In the genomic region with DNA sequence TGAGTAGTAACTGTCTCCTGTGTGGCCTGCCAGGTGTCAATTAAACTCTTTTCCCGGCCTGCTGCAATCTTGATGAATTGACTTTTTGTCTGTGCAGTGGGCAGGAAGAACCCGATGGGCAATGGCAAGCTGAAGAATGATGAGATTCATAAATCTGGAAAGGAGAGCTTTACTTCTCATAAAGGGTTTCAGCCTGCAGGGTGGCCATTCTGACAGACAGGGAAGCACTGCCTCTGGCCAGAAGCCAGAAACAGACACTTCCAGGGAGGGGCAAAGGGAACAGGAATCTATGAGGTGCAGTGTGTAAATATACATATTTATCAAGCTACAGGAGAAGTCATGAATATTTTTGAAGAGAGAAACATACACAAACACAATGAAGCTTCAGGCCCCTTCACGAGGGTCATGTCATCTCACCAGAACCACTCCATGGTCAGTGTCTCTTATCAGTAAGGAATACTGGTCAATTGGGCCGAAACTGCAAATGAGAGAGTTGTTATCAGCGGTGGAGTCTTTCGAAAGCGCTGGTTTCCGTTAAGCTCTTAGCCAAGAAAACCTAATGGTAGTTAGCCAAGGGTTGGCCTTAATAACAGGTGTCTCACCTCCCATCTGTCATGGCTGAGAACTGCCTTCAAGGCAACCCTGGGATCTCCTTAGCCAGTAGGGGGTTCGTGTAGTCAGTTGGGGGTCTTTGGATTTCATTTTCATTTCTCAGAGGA, we compare ENCODE assay signal across 8 cellular contexts. TPM values are rescaled to one million over a fixed set of nuclear protein-coding genes. Genes with fewer than 3 reads are reported as not detected.
DNase-seq lines count a peak whose midpoint lies in the region; ATAC-seq and TF ChIP-seq lines count a peak whose summit lies in the region.

No MANE protein-coding gene starts in this region.

- intact Hi-C loops in left ventricle myocardium superior (cut with micrococcal nuclease) (no loop called here), lower leg skin (cut with DNase I; ENCODE audit: low total_unique reads) (no loop called here)

- peak; percentile 34 for DNase-seq in SKM-1 treated with dmso at 0.1 percent for 144 hours (lab: John Stamatoyannopoulos, UW; ENCODE audit: unreplicated experiment)
- DNase-seq in SKM-1 (lab: John Stamatoyannopoulos, UW; ENCODE audit: unreplicated experiment): no peak
- DNase-seq in activated CD4-positive, alpha-beta memory T cell treated with anti-CD3 and anti-CD28 coated beads, Interleukin-2, amount 10 ng/mL, durations not matched to agents 7 days and 5 days: no peak
- DNase-seq in left ventricle myocardium superior: peak; percentile 43
- no peak for DNase-seq in lower leg skin (ENCODE audit: low spot score in 2 of 2)
- DNase-seq in activated CD4-positive, alpha-beta T cell treated with anti-CD3 and anti-CD28 coated beads for 1 hour: no peak
- DNase-seq in NCI-H526 (lab: John Stamatoyannopoulos, UW): no peak

- no peak for ATAC-seq in left ventricle myocardium superior
- ATAC-seq in stimulated activated memory B cell treated with anti-CD40 and anti-IgM and Interleukin-4, amounts not matched to agents 10 μg/mL and 1 μg/mL and 100 μg/mL, for 72 hours: no peak

- H3K9me3 Mint-ChIP-seq in activated CD4-positive, alpha-beta memory T cell treated with anti-CD3 and anti-CD28 coated beads, Interleukin-2, amount 10 ng/mL, durations not matched to agents 7 days and 5 days: peaks cover 3% of the 10 kb centered on the region
- no peaks in the 10 kb centered on the region for H3K9me3 Mint-ChIP-seq in stimulated activated memory B cell treated with anti-CD40 and anti-IgM and Interleukin-4, amounts not matched to agents 10 μg/mL and 1 μg/mL and 100 μg/mL, for 72 hours

- H3K36me3 Mint-ChIP-seq in activated CD4-positive, alpha-beta memory T cell treated with anti-CD3 and anti-CD28 coated beads, Interleukin-2, amount 10 ng/mL, durations not matched to agents 7 days and 5 days (ENCODE audit: low read depth): peaks cover 52% of the 10 kb centered on the region
- H3K36me3 Mint-ChIP-seq in stimulated activated memory B cell treated with anti-CD40 and anti-IgM and Interleukin-4, amounts not matched to agents 10 μg/mL and 1 μg/mL and 100 μg/mL, for 72 hours: peaks cover 11% of the 10 kb centered on the region

- CTCF ChIA-PET in activated CD4-positive, alpha-beta memory T cell treated with anti-CD3 and anti-CD28 coated beads, Interleukin-2, amount 10 ng/mL, durations not matched to agents 7 days and 5 days (lab: Charles Lee): interaction anchor here (0.8 to 1.1 kb wide), 2 partner anchors 38 to 157 kb away, joined by 3 to 6 read pairs; no protein-coding TSS in a partner anchor

- peak overlapping the region; percentile 97 for H3K4me3 Mint-ChIP-seq in activated CD4-positive, alpha-beta memory T cell treated with anti-CD3 and anti-CD28 coated beads, Interleukin-2, amount 10 ng/mL, durations not matched to agents 7 days and 5 days
- peak overlapping the region; percentile 97 for H3K4me3 Mint-ChIP-seq in stimulated activated memory B cell treated with anti-CD40 and anti-IgM and Interleukin-4, amounts not matched to agents 10 μg/mL and 1 μg/mL and 100 μg/mL, for 72 hours

- POLR2A ChIA-PET in activated CD4-positive, alpha-beta memory T cell treated with anti-CD3 and anti-CD28 coated beads, Interleukin-2, amount 10 ng/mL, durations not matched to agents 7 days and 5 days (lab: Charles Lee): interaction anchor here (0.7 to 5.0 kb wide), 25 partner anchors 8 to 774 kb away, joined by 3 to 68 read pairs (median 4); partner anchors contain the start of genes ARL16, CSNK1D, FOXK2 and HEXD

- no peaks in the 10 kb centered on the region for H3K27me3 Mint-ChIP-seq in activated CD4-positive, alpha-beta memory T cell treated with anti-CD3 and anti-CD28 coated beads, Interleukin-2, amount 10 ng/mL, durations not matched to agents 7 days and 5 days
- no peaks in the 10 kb centered on the region for H3K27me3 Mint-ChIP-seq in stimulated activated memory B cell treated with anti-CD40 and anti-IgM and Interleukin-4, amounts not matched to agents 10 μg/mL and 1 μg/mL and 100 μg/mL, for 72 hours

- no peak for TF ChIP-seq CTCF in lower leg skin (IDR thresholded peaks at IDR 0.05)

- peaks cover 53% of the 10 kb centered on the region for H3K4me1 Mint-ChIP-seq in activated CD4-positive, alpha-beta memory T cell treated with anti-CD3 and anti-CD28 coated beads, Interleukin-2, amount 10 ng/mL, durations not matched to agents 7 days and 5 days
- peaks cover 24% of the 10 kb centered on the region for H3K4me1 Mint-ChIP-seq in stimulated activated memory B cell treated with anti-CD40 and anti-IgM and Interleukin-4, amounts not matched to agents 10 μg/mL and 1 μg/mL and 100 μg/mL, for 72 hours

- peak overlapping the region; percentile 96 for H3K27ac Mint-ChIP-seq in activated CD4-positive, alpha-beta memory T cell treated with anti-CD3 and anti-CD28 coated beads, Interleukin-2, amount 10 ng/mL, durations not matched to agents 7 days and 5 days
- peak overlapping the region; percentile 97 for H3K27ac Mint-ChIP-seq in stimulated activated memory B cell treated with anti-CD40 and anti-IgM and Interleukin-4, amounts not matched to agents 10 μg/mL and 1 μg/mL and 100 μg/mL, for 72 hours

- no peak overlapping the region for H3K4me3 ChIP-seq in lower leg skin (ENCODE audit: low read depth, poor library complexity, severe bottlenecking)

- WGBS in lower leg skin, 2 donors: 56 to 61% methylated on average over 9 of the region's 9 CpGs

- no peak for TF ChIP-seq POLR2A in lower leg skin (IDR thresholded peaks at IDR 0.05)

RNA-seq across cellular contexts. Expression of gene NARF, which starts 1.3 kb away (rescaled TPM):
- 100 to 1,000 TPM; 150 to 153 TPM for total RNA-seq in activated CD4-positive, alpha-beta memory T cell treated with anti-CD3 and anti-CD28 coated beads, Interleukin-2, amount 10 ng/mL, durations not matched to agents 7 days and 5 days
- 90.4 TPM for total RNA-seq in left ventricle myocardium superior
- total RNA-seq in lower leg skin: 10 to 100 TPM; 39.9 to 59.2 (median 44.3) TPM

RNA-seq across cellular contexts. Expression of gene CYBC1, which starts 6.7 kb away (rescaled TPM):
- total RNA-seq in activated CD4-positive, alpha-beta memory T cell treated with anti-CD3 and anti-CD28 coated beads, Interleukin-2, amount 10 ng/mL, durations not matched to agents 7 days and 5 days: 100 to 1,000 TPM; 308 to 313 TPM
- total RNA-seq in left ventricle myocardium superior (30.8 TPM), lower leg skin (10 to 100 TPM; 32.4 to 48.8 (median 43.5) TPM)

RNA-seq across cellular contexts. Expression of gene OGFOD3, which starts 38.8 kb away (rescaled TPM):
- 10 to 100 TPM; 26.7 to 29.4 TPM for total RNA-seq in activated CD4-positive, alpha-beta memory T cell treated with anti-CD3 and anti-CD28 coated beads, Interleukin-2, amount 10 ng/mL, durations not matched to agents 7 days and 5 days
- total RNA-seq in left ventricle myocardium superior: 28.5 TPM
- 10 to 100 TPM; 13.0 to 28.7 (median 23.2) TPM for total RNA-seq in lower leg skin

RNA-seq across cellular contexts. Expression of gene HEXD, which starts 39.1 kb away (rescaled TPM):
- total RNA-seq in activated CD4-positive, alpha-beta memory T cell treated with anti-CD3 and anti-CD28 coated beads, Interleukin-2, amount 10 ng/mL, durations not matched to agents 7 days and 5 days: 10 to 100 TPM; 58.3 to 60.6 TPM
- 18.6 TPM for total RNA-seq in left ventricle myocardium superior
- total RNA-seq in lower leg skin: 10 to 100 TPM; 30.0 to 47.1 (median 39.3) TPM

Comparison
In these comparisons a context has a peak if more than half of its experiments do, and no peak if none do; other contexts are left out.
1. DNase-seq: peak in SKM-1 treated with dmso at 0.1 percent for 144 hours (single experiment) and left ventricle myocardium superior (single experiment); none in SKM-1 (single experiment), activated CD4-positive, alpha-beta memory T cell treated with anti-CD3 and anti-CD28 coated beads, Interleukin-2, amount 10 ng/mL, durations not matched to agents 7 days and 5 days (single experiment), lower leg skin (0 of 2), activated CD4-positive, alpha-beta T cell treated with anti-CD3 and anti-CD28 coated beads for 1 hour (single experiment) and NCI-H526 (0 of 2).